In genomic region chr5:37737326-37738056, GRCh38 we compare ENCODE assay signal across 2 cellular contexts.
TF ChIP-seq lines count a peak whose summit lies in the region.

No MANE protein-coding gene starts in this region.

TF ChIP-seq in SK-N-SH treated with all-trans-retinoic acid at 6 μM for 48 hours, 23 proteins besides CTCF, POLR2A, EP300 and RAD21 (continued from another document):
- TF ChIP-seq TSHZ2 (CRISPR knock-in tag; IDR thresholded peaks at IDR 0.05) (no peak), BACH2 (CRISPR knock-in tag; IDR thresholded peaks at IDR 0.05; ENCODE audit: borderline replicate concordance) (no peak), TCF4 (CRISPR knock-in tag; IDR thresholded peaks at IDR 0.05; ENCODE audit: borderline replicate concordance) (no peak), TOX (CRISPR knock-in tag; IDR thresholded peaks at IDR 0.05; ENCODE audit: borderline replicate concordance) (no peak), PPARA (CRISPR knock-in tag; IDR thresholded peaks at IDR 0.05; ENCODE audit: borderline replicate concordance) (no peak), SNAI2 (CRISPR knock-in tag; IDR thresholded peaks at IDR 0.05) (no peak), ZNF8 (CRISPR knock-in tag; IDR thresholded peaks at IDR 0.05) (no peak), ISL1 (CRISPR knock-in tag; IDR thresholded peaks at IDR 0.05) (no peak), ZNF70 (CRISPR knock-in tag; IDR thresholded peaks at IDR 0.05) (no peak), ARNTL (CRISPR knock-in tag; IDR thresholded peaks at IDR 0.05; ENCODE audit: borderline replicate concordance, low read depth) (no peak), ZNF565 (CRISPR knock-in tag; conservative IDR thresholded peaks at IDR 0.05; ENCODE audit: low read depth) (no peak), PATZ1 (CRISPR knock-in tag; IDR thresholded peaks at IDR 0.05; ENCODE audit: borderline replicate concordance) (no peak), ZC3H10 (CRISPR knock-in tag; IDR thresholded peaks at IDR 0.05) (no peak), GLIS3 (CRISPR knock-in tag; IDR thresholded peaks at IDR 0.05) (no peak)

TF ChIP-seq in SK-N-SH, 30 proteins besides CTCF, POLR2A, EP300 and RAD21 (continued from another document):
- TF ChIP-seq REST (IDR thresholded peaks at IDR 0.05; ENCODE audit: low read depth, low read length): no peak
- no peak for TF ChIP-seq PBX3 (IDR thresholded peaks at IDR 0.05)
